1 cellular context compared by ENCODE assay signal in genomic region chr13:43134896-43135295, GRCh38.
TF ChIP-seq lines count a peak whose summit lies in the region.

No MANE protein-coding gene starts in this region.

TF ChIP-seq in GM23338, 12 proteins besides CTCF, POLR2A, EP300 and RAD21 (continued from another document):
- TF ChIP-seq ZNF462 (CRISPR knock-in tag; IDR thresholded peaks at IDR 0.05) (no peak), CREB1 (CRISPR knock-in tag; IDR thresholded peaks at IDR 0.05; ENCODE audit: low read depth) (no peak), STAT1 (IDR thresholded peaks at IDR 0.05; ENCODE audit: unreplicated experiment) (no peak)
- TF ChIP-seq, protein P1, sequence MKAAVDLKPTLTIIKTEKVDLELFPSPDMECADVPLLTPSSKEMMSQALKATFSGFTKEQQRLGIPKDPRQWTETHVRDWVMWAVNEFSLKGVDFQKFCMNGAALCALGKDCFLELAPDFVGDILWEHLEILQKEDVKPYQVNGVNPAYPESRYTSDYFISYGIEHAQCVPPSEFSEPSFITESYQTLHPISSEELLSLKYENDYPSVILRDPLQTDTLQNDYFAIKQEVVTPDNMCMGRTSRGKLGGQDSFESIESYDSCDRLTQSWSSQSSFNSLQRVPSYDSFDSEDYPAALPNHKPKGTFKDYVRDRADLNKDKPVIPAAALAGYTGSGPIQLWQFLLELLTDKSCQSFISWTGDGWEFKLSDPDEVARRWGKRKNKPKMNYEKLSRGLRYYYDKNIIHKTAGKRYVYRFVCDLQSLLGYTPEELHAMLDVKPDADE (IDR thresholded peaks at IDR 0.05), result no peak
TF ChIP-seq in GM23338: peak in this region for 0.
